1 cellular context compared by ENCODE assay signal in the genomic region with DNA sequence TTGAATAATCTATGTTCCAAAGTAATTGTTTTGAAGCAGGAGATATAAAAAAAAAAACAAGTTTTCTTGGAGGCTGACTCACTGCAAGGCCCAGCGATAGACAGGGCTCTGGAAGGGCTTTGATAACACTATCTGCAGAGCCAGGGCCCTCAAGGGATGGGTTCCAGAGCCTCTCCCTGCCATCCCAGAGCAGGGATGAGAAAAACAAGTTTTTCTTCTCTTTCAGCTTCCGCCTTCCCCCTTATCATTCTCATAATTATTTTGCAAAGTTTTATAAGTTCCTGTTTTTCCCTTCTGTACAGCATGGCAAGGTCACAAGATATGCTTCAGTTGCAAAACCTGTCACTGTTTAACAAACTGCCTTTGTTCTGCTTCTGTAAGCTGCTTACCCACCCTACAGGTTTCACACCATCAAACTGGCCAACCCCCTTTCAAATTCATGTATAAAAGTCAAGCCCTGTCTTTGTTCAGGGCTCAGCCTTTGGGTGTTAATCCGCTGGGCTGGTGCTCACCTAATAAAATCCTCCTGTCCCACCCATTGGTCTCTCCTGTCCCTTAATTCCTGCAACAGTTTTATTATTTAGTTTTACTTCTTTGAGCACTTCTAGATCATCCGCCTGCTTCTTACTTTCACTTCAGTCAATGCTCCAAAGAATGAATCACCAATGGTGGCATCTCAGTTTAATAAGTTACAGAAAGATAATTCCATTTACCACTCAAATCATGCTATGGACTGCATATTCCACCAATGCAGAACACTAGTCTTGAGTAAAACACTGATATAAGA.
A peak's percentile ranks its signal among the peaks of the same experiment; 100 is the strongest.
TF ChIP-seq lines count a peak whose summit lies in the region.

No MANE protein-coding gene starts in this region.

TF ChIP-seq in K562, 482 proteins besides CTCF, POLR2A, EP300 and RAD21 (continued from another document and continues in another):
- TF ChIP-seq, protein P1, sequence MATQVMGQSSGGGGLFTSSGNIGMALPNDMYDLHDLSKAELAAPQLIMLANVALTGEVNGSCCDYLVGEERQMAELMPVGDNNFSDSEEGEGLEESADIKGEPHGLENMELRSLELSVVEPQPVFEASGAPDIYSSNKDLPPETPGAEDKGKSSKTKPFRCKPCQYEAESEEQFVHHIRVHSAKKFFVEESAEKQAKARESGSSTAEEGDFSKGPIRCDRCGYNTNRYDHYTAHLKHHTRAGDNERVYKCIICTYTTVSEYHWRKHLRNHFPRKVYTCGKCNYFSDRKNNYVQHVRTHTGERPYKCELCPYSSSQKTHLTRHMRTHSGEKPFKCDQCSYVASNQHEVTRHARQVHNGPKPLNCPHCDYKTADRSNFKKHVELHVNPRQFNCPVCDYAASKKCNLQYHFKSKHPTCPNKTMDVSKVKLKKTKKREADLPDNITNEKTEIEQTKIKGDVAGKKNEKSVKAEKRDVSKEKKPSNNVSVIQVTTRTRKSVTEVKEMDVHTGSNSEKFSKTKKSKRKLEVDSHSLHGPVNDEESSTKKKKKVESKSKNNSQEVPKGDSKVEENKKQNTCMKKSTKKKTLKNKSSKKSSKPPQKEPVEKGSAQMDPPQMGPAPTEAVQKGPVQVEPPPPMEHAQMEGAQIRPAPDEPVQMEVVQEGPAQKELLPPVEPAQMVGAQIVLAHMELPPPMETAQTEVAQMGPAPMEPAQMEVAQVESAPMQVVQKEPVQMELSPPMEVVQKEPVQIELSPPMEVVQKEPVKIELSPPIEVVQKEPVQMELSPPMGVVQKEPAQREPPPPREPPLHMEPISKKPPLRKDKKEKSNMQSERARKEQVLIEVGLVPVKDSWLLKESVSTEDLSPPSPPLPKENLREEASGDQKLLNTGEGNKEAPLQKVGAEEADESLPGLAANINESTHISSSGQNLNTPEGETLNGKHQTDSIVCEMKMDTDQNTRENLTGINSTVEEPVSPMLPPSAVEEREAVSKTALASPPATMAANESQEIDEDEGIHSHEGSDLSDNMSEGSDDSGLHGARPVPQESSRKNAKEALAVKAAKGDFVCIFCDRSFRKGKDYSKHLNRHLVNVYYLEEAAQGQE (CRISPR knock-in tag; IDR thresholded peaks at IDR 0.05; ENCODE audit: low read depth), result no peak
- TF ChIP-seq POLR2AphosphoS5 (IDR thresholded peaks at IDR 0.05; ENCODE audit: control insufficient read depth, insufficient read depth, low read depth, low read length) (peak; percentile 97), FIP1L1 (IDR thresholded peaks at IDR 0.05; ENCODE audit: low read depth, low read length, poor library complexity, severe bottlenecking) (no peak), KDM1A (IDR thresholded peaks at IDR 0.05) (0 out of 4 replicates have a peak, but pooled peaks of 1 of the 2 experiments have one; percentile 29), ZNF584 (CRISPR knock-in tag; IDR thresholded peaks at IDR 0.05; ENCODE audit: low read depth) (peak; percentile 73; the same call in 1 of the 2 replicates), ZNF316 (IDR thresholded peaks at IDR 0.05) (peak; percentile 80), ETV1 (tag; conservative IDR thresholded peaks at IDR 0.05; ENCODE audit: low read depth) (peak; percentile 76), ZNF224 (CRISPR knock-in tag; IDR thresholded peaks at IDR 0.05) (0 out of 2 replicates have a peak, but pooled peaks have one; percentile 25), CHD4 (IDR thresholded peaks at IDR 0.05; ENCODE audit: insufficient read depth, insufficient replicate concordance, low read depth, low read length, poor library complexity, severe bottlenecking) (no peak), WHSC1 (IDR thresholded peaks at IDR 0.05; ENCODE audit: low read length) (no peak), EGR1 (conservative IDR thresholded peaks at IDR 0.05) (no peak), KAT7 (CRISPR knock-in tag; IDR thresholded peaks at IDR 0.05; ENCODE audit: borderline replicate concordance) (peak; percentile 29; the same call in 1 of the 2 replicates), PCBP1 (IDR thresholded peaks at IDR 0.05; ENCODE audit: low read depth, low read length, poor library complexity, severe bottlenecking) (no peak), STAT5A (IDR thresholded peaks at IDR 0.05; ENCODE audit: borderline replicate concordance, low read length) (peak; percentile 88), NFE2L1 (tag; IDR thresholded peaks at IDR 0.05; ENCODE audit: borderline replicate concordance, low read depth) (no peak), L3MBTL2 (IDR thresholded peaks at IDR 0.05) (peak; percentile 60; the same call in 1 of the 2 replicates), KDM5B (IDR thresholded peaks at IDR 0.05; ENCODE audit: insufficient replicate concordance, low read depth, low read length) (no peak), POLR2B (IDR thresholded peaks at IDR 0.05; ENCODE audit: low read depth, partially characterized antibody) (no peak), FUS (optimal IDR thresholded peaks at IDR 0.05; ENCODE audit: low read depth, low read length) (no peak), SMAD3 (CRISPR knock-in tag; conservative IDR thresholded peaks at IDR 0.05) (0 out of 2 replicates have a peak, but pooled peaks have one; percentile 13), CBFB (CRISPR knock-in tag; IDR thresholded peaks at IDR 0.05) (no peak), GATA2 (CRISPR knock-in tag; IDR thresholded peaks at IDR 0.05) (peak; percentile 94), FOXA3 (CRISPR knock-in tag; conservative IDR thresholded peaks at IDR 0.05 in 1 of 2, IDR thresholded peaks at IDR 0.05 in 1 of 2) (peak in 1 of 2 experiments; percentile 14; a peak in 1 of 4 replicates)
- TF ChIP-seq, protein P2, sequence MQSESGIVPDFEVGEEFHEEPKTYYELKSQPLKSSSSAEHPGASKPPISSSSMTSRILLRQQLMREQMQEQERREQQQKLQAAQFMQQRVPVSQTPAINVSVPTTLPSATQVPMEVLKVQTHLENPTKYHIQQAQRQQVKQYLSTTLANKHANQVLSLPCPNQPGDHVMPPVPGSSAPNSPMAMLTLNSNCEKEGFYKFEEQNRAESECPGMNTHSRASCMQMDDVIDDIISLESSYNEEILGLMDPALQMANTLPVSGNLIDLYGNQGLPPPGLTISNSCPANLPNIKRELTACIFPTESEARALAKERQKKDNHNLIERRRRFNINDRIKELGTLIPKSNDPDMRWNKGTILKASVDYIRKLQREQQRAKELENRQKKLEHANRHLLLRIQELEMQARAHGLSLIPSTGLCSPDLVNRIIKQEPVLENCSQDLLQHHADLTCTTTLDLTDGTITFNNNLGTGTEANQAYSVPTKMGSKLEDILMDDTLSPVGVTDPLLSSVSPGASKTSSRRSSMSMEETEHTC (IDR thresholded peaks at IDR 0.05), result peak; percentile 84
- TF ChIP-seq, protein P3, sequence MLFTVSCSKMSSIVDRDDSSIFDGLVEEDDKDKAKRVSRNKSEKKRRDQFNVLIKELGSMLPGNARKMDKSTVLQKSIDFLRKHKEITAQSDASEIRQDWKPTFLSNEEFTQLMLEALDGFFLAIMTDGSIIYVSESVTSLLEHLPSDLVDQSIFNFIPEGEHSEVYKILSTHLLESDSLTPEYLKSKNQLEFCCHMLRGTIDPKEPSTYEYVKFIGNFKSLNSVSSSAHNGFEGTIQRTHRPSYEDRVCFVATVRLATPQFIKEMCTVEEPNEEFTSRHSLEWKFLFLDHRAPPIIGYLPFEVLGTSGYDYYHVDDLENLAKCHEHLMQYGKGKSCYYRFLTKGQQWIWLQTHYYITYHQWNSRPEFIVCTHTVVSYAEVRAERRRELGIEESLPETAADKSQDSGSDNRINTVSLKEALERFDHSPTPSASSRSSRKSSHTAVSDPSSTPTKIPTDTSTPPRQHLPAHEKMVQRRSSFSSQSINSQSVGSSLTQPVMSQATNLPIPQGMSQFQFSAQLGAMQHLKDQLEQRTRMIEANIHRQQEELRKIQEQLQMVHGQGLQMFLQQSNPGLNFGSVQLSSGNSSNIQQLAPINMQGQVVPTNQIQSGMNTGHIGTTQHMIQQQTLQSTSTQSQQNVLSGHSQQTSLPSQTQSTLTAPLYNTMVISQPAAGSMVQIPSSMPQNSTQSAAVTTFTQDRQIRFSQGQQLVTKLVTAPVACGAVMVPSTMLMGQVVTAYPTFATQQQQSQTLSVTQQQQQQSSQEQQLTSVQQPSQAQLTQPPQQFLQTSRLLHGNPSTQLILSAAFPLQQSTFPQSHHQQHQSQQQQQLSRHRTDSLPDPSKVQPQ (CRISPR knock-in tag; IDR thresholded peaks at IDR 0.05; ENCODE audit: borderline replicate concordance), result no peak
- TF ChIP-seq, protein P4, sequence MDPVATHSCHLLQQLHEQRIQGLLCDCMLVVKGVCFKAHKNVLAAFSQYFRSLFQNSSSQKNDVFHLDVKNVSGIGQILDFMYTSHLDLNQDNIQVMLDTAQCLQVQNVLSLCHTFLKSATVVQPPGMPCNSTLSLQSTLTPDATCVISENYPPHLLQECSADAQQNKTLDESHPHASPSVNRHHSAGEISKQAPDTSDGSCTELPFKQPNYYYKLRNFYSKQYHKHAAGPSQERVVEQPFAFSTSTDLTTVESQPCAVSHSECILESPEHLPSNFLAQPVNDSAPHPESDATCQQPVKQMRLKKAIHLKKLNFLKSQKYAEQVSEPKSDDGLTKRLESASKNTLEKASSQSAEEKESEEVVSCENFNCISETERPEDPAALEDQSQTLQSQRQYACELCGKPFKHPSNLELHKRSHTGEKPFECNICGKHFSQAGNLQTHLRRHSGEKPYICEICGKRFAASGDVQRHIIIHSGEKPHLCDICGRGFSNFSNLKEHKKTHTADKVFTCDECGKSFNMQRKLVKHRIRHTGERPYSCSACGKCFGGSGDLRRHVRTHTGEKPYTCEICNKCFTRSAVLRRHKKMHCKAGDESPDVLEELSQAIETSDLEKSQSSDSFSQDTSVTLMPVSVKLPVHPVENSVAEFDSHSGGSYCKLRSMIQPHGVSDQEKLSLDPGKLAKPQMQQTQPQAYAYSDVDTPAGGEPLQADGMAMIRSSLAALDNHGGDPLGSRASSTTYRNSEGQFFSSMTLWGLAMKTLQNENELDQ (CRISPR knock-in tag; IDR thresholded peaks at IDR 0.05; ENCODE audit: borderline replicate concordance), result no peak
- TF ChIP-seq, protein P5, sequence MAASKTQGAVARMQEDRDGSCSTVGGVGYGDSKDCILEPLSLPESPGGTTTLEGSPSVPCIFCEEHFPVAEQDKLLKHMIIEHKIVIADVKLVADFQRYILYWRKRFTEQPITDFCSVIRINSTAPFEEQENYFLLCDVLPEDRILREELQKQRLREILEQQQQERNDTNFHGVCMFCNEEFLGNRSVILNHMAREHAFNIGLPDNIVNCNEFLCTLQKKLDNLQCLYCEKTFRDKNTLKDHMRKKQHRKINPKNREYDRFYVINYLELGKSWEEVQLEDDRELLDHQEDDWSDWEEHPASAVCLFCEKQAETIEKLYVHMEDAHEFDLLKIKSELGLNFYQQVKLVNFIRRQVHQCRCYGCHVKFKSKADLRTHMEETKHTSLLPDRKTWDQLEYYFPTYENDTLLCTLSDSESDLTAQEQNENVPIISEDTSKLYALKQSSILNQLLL (CRISPR knock-in tag; IDR thresholded peaks at IDR 0.05; ENCODE audit: borderline replicate concordance), result no peak
- TF ChIP-seq, protein P6, sequence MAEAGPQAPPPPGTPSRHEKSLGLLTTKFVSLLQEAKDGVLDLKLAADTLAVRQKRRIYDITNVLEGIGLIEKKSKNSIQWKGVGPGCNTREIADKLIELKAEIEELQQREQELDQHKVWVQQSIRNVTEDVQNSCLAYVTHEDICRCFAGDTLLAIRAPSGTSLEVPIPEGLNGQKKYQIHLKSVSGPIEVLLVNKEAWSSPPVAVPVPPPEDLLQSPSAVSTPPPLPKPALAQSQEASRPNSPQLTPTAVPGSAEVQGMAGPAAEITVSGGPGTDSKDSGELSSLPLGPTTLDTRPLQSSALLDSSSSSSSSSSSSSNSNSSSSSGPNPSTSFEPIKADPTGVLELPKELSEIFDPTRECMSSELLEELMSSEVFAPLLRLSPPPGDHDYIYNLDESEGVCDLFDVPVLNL (CRISPR knock-in tag; IDR thresholded peaks at IDR 0.05; ENCODE audit: low read depth), result no peak
- TF ChIP-seq, protein P7, sequence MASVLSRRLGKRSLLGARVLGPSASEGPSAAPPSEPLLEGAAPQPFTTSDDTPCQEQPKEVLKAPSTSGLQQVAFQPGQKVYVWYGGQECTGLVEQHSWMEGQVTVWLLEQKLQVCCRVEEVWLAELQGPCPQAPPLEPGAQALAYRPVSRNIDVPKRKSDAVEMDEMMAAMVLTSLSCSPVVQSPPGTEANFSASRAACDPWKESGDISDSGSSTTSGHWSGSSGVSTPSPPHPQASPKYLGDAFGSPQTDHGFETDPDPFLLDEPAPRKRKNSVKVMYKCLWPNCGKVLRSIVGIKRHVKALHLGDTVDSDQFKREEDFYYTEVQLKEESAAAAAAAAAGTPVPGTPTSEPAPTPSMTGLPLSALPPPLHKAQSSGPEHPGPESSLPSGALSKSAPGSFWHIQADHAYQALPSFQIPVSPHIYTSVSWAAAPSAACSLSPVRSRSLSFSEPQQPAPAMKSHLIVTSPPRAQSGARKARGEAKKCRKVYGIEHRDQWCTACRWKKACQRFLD (CRISPR knock-in tag; IDR thresholded peaks at IDR 0.05), result peak; percentile 94
- TF ChIP-seq, protein P8, sequence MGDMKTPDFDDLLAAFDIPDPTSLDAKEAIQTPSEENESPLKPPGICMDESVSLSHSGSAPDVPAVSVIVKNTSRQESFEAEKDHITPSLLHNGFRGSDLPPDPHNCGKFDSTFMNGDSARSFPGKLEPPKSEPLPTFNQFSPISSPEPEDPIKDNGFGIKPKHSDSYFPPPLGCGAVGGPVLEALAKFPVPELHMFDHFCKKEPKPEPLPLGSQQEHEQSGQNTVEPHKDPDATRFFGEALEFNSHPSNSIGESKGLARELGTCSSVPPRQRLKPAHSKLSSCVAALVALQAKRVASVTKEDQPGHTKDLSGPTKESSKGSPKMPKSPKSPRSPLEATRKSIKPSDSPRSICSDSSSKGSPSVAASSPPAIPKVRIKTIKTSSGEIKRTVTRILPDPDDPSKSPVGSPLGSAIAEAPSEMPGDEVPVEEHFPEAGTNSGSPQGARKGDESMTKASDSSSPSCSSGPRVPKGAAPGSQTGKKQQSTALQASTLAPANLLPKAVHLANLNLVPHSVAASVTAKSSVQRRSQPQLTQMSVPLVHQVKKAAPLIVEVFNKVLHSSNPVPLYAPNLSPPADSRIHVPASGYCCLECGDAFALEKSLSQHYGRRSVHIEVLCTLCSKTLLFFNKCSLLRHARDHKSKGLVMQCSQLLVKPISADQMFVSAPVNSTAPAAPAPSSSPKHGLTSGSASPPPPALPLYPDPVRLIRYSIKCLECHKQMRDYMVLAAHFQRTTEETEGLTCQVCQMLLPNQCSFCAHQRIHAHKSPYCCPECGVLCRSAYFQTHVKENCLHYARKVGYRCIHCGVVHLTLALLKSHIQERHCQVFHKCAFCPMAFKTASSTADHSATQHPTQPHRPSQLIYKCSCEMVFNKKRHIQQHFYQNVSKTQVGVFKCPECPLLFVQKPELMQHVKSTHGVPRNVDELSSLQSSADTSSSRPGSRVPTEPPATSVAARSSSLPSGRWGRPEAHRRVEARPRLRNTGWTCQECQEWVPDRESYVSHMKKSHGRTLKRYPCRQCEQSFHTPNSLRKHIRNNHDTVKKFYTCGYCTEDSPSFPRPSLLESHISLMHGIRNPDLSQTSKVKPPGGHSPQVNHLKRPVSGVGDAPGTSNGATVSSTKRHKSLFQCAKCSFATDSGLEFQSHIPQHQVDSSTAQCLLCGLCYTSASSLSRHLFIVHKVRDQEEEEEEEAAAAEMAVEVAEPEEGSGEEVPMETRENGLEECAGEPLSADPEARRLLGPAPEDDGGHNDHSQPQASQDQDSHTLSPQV (IDR thresholded peaks at IDR 0.05), result peak; percentile 50; the same call in 1 of the 2 replicates
- TF ChIP-seq, protein P9, sequence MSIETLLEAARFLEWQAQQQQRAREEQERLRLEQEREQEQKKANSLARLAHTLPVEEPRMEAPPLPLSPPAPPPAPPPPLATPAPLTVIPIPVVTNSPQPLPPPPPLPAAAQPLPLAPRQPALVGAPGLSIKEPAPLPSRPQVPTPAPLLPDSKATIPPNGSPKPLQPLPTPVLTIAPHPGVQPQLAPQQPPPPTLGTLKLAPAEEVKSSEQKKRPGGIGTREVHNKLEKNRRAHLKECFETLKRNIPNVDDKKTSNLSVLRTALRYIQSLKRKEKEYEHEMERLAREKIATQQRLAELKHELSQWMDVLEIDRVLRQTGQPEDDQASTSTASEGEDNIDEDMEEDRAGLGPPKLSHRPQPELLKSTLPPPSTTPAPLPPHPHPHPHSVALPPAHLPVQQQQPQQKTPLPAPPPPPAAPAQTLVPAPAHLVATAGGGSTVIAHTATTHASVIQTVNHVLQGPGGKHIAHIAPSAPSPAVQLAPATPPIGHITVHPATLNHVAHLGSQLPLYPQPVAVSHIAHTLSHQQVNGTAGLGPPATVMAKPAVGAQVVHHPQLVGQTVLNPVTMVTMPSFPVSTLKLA (conservative IDR thresholded peaks at IDR 0.05), result peak; percentile 9 to 51; a peak in 3 of 4 replicates
